Comparison of ENCODE assay signal across 8 cellular contexts in the genomic region with DNA sequence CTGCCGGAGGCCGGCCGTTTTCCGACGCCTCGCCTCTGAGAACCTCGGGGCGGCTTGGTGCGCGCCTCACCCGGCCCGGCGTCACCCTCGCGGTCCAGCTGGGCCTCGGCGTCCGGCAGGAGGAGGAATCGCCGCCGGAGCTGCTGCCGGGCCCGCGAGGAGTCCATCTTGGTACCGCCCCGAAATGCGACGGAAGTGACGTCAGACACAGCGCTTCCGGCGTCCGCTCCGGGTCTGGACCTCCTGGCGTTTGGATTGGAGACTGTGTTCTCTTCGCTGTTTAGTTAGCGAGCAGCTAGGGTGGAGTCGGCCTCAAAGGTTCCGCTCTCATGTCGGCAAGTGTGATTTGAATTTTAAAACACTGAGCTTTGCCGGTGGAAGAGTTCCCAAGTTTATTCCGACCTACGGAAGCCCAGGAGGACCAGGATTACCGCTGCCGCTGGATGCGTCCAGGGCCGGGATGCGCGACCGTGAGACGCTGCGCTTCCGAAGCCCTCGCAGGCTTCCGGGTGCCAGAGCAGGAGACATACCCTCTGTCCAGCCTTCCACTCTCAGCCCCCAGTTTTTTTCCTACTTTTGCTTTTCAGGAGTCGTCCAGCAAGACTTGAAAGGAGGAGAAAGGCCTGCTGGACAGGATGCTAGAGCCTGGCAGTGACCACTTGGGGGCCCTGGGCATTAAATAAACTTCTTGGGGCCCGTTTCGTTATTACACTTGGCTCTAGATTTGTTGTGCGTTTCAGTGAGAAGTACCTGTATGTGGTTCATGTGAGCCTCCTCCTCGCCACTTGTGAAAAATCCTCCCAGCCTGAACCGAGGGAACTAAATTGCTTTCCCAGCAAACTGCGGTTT. TPM values are rescaled to one million over a fixed set of nuclear protein-coding genes. Genes with fewer than 3 reads are reported as not detected.
A peak's percentile ranks its signal among the peaks of the same experiment; 100 is the strongest.
DNase-seq lines count a peak whose midpoint lies in the region; ATAC-seq and TF ChIP-seq lines count a peak whose summit lies in the region.

A gene with protein sequence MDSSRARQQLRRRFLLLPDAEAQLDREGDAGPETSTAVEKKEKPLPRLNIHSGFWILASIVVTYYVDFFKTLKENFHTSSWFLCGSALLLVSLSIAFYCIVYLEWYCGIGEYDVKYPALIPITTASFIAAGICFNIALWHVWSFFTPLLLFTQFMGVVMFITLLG (minus strand): TSS at position 188 of the 849 bp plus-strand sequence. CDS start 21 bp downstream, at position 167.

- peak within 1 kb of the TSS; percentile 75 for H3K9ac ChIP-seq in SU-DHL-6 (ENCODE audit: low read length)

- WGBS in ovary, 3 donors = 0 to 1% (median 1%) methylated on average over 59 to 62 of the region's 62 CpGs
- 1% methylated on average over 33 to 47 of the region's 62 CpGs for WGBS in thyroid gland, 2 donors

- DNase-seq in NCI-H1092 treated with DMSO at 0.1 percent for 48 hours (lab: John Stamatoyannopoulos, UW) (peak; percentile 90), head of caudate nucleus (peak; percentile 92 to 98 (median 96)), ovary (peak; percentile 89 to 95 (median 93)), thyroid gland (peak; percentile 91)
- peak; percentile 90 for DNase-seq in activated naive CD8-positive, alpha-beta T cell treated with anti-CD3 and anti-CD28 coated beads, Interleukin-2, amount 10 ng/mL, durations not matched to agents 7 days and 5 days

- TF ChIP-seq POLR2A in GM10847 (IDR thresholded peaks at IDR 0.05; ENCODE audit: extremely low read depth, insufficient read length) (peak; percentile 95), ovary (IDR thresholded peaks at IDR 0.05) (peak; percentile 80), thyroid gland (IDR thresholded peaks at IDR 0.05) (peak in 1 of 2 donors; percentile 78)

- H3K4me3 Mint-ChIP-seq in activated naive CD8-positive, alpha-beta T cell treated with anti-CD3 and anti-CD28 coated beads, Interleukin-2, amount 10 ng/mL, durations not matched to agents 7 days and 5 days = peak within 1 kb of the TSS; percentile 92

- H3K4me3 ChIP-seq in SU-DHL-6 (ENCODE audit: insufficient read depth, low read length, poor library complexity, severe bottlenecking) (peak within 1 kb of the TSS; percentile 69), ovary (peak within 1 kb of the TSS; percentile 86), thyroid gland (replicated peaks in 1 of 3) (peak within 1 kb of the TSS; percentile 38 to 82 (median 81))

- H4K20me1 ChIP-seq in SU-DHL-6 (ENCODE audit: low read depth, low read length) = no peaks in the 10 kb centered on the region

- peak within 1 kb of the TSS; percentile 81 for H3K4me2 ChIP-seq in SU-DHL-6 (ENCODE audit: low read depth, low read length, poor library complexity, severe bottlenecking)

- TF ChIP-seq CTCF in SU-DHL-6 (IDR thresholded peaks at IDR 0.05; ENCODE audit: insufficient read depth, low read length, poor library complexity, severe bottlenecking) (no peak), ovary (IDR thresholded peaks at IDR 0.05) (peak in 2 of 3 donors; percentile 27 to 34), thyroid gland (IDR thresholded peaks at IDR 0.05) (peak in 4 of 6 experiments; percentile 3 to 49 (median 28))

- peaks cover 7% of the 10 kb centered on the region for H3K79me2 ChIP-seq in SU-DHL-6 (ENCODE audit: insufficient read depth, low read length)

- peak within 1 kb of the TSS; percentile 48 for H3K27ac ChIP-seq in SU-DHL-6 (ENCODE audit: low read depth, low read length)
- H3K27ac ChIP-seq in ovary = peak within 1 kb of the TSS; percentile 70 to 94
- peak within 1 kb of the TSS; percentile 77 to 93 (median 86) for H3K27ac ChIP-seq in thyroid gland

- H2AFZ ChIP-seq in SU-DHL-6 (ENCODE audit: low read depth, low read length, severe bottlenecking) = peak within 1 kb of the TSS; percentile 75

- no peaks in the 10 kb centered on the region for H3K9me3 Mint-ChIP-seq in activated naive CD8-positive, alpha-beta T cell treated with anti-CD3 and anti-CD28 coated beads, Interleukin-2, amount 10 ng/mL, durations not matched to agents 7 days and 5 days

- no peak for TF ChIP-seq EP300 in ovary (IDR thresholded peaks at IDR 0.05)

- H3K9me3 ChIP-seq in SU-DHL-6 (ENCODE audit: insufficient read depth, low read length) (no peaks in the 10 kb centered on the region), ovary (no peaks in the 10 kb centered on the region), thyroid gland (no peaks in the 10 kb centered on the region)

- H3F3A ChIP-seq in SU-DHL-6 (ENCODE audit: insufficient read depth) = peaks cover 11% of the 10 kb centered on the region

- ATAC-seq in HG02610 (IDR thresholded peaks at IDR 0.05; ENCODE audit: unreplicated experiment) = peak; percentile 96
- ATAC-seq in activated naive CD8-positive, alpha-beta T cell treated with anti-CD3 and anti-CD28 coated beads, Interleukin-2, amount 10 ng/mL, durations not matched to agents 7 days and 5 days (ENCODE audit: low read depth) = peak; percentile 93

- H3K27ac Mint-ChIP-seq in activated naive CD8-positive, alpha-beta T cell treated with anti-CD3 and anti-CD28 coated beads, Interleukin-2, amount 10 ng/mL, durations not matched to agents 7 days and 5 days = peak within 1 kb of the TSS; percentile 94

- H3K27me3 ChIP-seq in SU-DHL-6 (ENCODE audit: low read length) (no peaks in the 10 kb centered on the region), ovary (no peaks in the 10 kb centered on the region), thyroid gland (no peaks in the 10 kb centered on the region)

- H3K36me3 Mint-ChIP-seq in activated naive CD8-positive, alpha-beta T cell treated with anti-CD3 and anti-CD28 coated beads, Interleukin-2, amount 10 ng/mL, durations not matched to agents 7 days and 5 days = peaks cover 12% of the 10 kb centered on the region

- intact Hi-C loops in head of caudate nucleus (cut with DNase I) = loop anchor here (5.0 kb wide), 1 partner anchor 39 kb away; no protein-coding TSS in a partner anchor
- intact Hi-C loops in ovary (cut with DNase I) = no loop called here
- intact Hi-C loops in thyroid gland (cut with DNase I) = loop anchor here (5.0 kb wide), 1 partner anchor 39 kb away; no protein-coding TSS in a partner anchor

- H3K4me1 Mint-ChIP-seq in activated naive CD8-positive, alpha-beta T cell treated with anti-CD3 and anti-CD28 coated beads, Interleukin-2, amount 10 ng/mL, durations not matched to agents 7 days and 5 days = peaks cover 24% of the 10 kb centered on the region

- POLR2A ChIA-PET in activated naive CD8-positive, alpha-beta T cell treated with anti-CD3 and anti-CD28 coated beads, Interleukin-2, amount 10 ng/mL, durations not matched to agents 7 days and 5 days (lab: Charles Lee) = interaction anchor here (0.7 to 1.9 kb wide), 14 partner anchors 8 to 294 kb away, joined by 3 to 9 read pairs (median 4); a partner anchor contains a TSS

- H3K4me1 ChIP-seq in ovary (ENCODE audit: insufficient read depth) (peaks cover 9% of the 10 kb centered on the region), thyroid gland (peaks cover 11 to 15% of the 10 kb centered on the region in 2 donors)

- peaks cover 9% of the 10 kb centered on the region for H3K27me3 Mint-ChIP-seq in activated naive CD8-positive, alpha-beta T cell treated with anti-CD3 and anti-CD28 coated beads, Interleukin-2, amount 10 ng/mL, durations not matched to agents 7 days and 5 days

- no peaks in the 10 kb centered on the region for H3K9me2 ChIP-seq in SU-DHL-6 (replicated peaks; ENCODE audit: insufficient read depth, low read length)

- H3K36me3 ChIP-seq in SU-DHL-6 (ENCODE audit: low read length) (peaks cover 4% of the 10 kb centered on the region; the same call in 1 of the 2 replicates), ovary (no peaks in the 10 kb centered on the region), thyroid gland (peaks cover 9 to 20% of the 10 kb centered on the region in 2 donors)

RNA-seq across cellular contexts. Expression of the gene that starts here (rescaled TPM):
- total RNA-seq in activated naive CD8-positive, alpha-beta T cell treated with anti-CD3 and anti-CD28 coated beads, Interleukin-2, amount 10 ng/mL, durations not matched to agents 7 days and 5 days = 10 to 100 TPM; 18.4 to 18.6 TPM
- total RNA-seq in ovary (10 to 100 TPM; 19.0 to 33.8 (median 27.4) TPM), thyroid gland (10 to 100 TPM; 24.9 to 36.8 (median 33.5) TPM)
- polyA plus RNA-seq in ovary = 10 to 100 TPM; 28.0 to 41.7 TPM

Comparison
In these comparisons a context has a peak if more than half of its experiments do, and no peak if none do; other contexts are left out.
1. Peak in every context shown above with its lines: DNase-seq, ATAC-seq, H3K4me3 ChIP-seq and H3K27ac ChIP-seq.
2. intact Hi-C loops: an anchor here in head of caudate nucleus (5.0 kb wide) and thyroid gland (5.0 kb wide); none called in ovary.